ENCODE assay signal across 1 cellular context in the genomic region with DNA sequence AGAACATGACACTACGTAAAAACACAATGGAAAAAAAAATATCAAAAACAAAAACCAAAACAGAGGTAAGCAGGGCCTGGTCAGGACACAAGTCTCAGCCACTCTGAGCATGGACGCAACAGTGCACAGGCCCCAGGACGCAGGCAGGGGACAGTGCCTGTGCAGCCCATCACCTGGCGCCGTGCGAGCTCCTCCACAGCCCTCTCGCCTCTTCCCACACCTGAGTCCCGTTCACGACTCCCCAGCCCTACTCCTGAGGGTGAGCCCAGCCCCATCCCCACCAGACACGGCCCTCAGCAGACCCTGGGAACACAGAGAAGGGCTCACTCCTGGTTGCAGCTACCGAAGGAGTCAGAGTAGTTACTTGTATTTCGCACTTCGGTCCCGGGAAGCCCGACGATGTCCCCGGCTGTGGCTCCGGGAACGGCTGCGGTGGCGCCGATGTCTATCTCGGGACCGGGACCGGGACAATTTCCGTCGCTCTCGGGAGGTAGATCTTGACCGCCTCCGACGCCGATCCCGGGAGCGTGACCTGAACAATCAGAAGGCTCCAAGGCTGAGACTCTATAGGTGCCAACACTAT.
A peak's percentile ranks its signal among the peaks of the same experiment; 100 is the strongest.
TF ChIP-seq lines count a peak whose summit lies in the region.

No MANE protein-coding gene starts in this region.

TF ChIP-seq in H1, 55 proteins besides CTCF, POLR2A, EP300 and RAD21:
- TF ChIP-seq POLR2AphosphoS5 (IDR thresholded peaks at IDR 0.05; ENCODE audit: low read depth, low read length), result 0 out of 2 replicates have a peak, but pooled peaks have one; percentile 40
- TF ChIP-seq RNF2 (IDR thresholded peaks at IDR 0.05; ENCODE audit: borderline replicate concordance, low read depth, low read length, missing control alignments, poor library complexity, severe bottlenecking), result no peak
- TF ChIP-seq ZNF274 (IDR thresholded peaks at IDR 0.05; ENCODE audit: borderline replicate concordance, extremely low read depth, low read length), result no peak
TF ChIP-seq in H1: peak in this region for 1.
